17 cellular contexts compared by ENCODE assay signal in the genomic region with DNA sequence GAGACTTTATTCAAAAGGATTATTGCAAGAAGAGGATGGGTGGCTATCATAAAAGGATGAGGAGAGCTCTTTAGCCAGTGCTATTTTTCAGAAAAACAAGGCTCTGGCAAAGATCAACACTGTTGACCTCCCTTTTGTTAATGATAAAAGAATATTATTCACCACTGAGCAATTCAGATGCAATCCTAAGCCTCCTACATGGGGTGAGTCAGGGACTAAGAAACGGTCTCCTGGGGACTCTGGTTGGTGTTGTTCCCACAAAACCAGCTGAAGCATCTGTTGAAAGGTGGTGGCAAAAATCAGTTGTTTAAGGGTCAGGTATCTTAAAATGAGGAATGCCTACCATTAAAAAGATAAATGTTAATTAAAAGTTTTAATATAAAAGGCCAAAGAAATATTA. TPM values are rescaled to one million over a fixed set of nuclear protein-coding genes. Genes with fewer than 3 reads are reported as not detected.
A peak's percentile ranks its signal among the peaks of the same experiment; 100 is the strongest.
DNase-seq lines count a peak whose midpoint lies in the region; ATAC-seq, FAIRE-seq and TF ChIP-seq lines count a peak whose summit lies in the region.
"Had no signal": no experiment of that assay in that cellular context is flagged by ENCODE, and none has a peak within 500 bp of the region (broad histone marks: within the 10 kb centered on the region; RNA-seq: fewer than 3 reads in every experiment).

No MANE protein-coding gene starts in this region.

- ATAC-seq in body of pancreas (no peak), GM18519 (IDR thresholded peaks at IDR 0.05; ENCODE audit: low FRiP score, unreplicated experiment) (no peak)
- ATAC-seq: activated naive CD8-positive, alpha-beta T cell treated with anti-CD3 and anti-CD28 coated beads, Interleukin-2, amount 50 U/mL, for 24 hours had no signal

- H3K9me3 ChIP-seq in body of pancreas = no peaks in the 10 kb centered on the region
- H3K9me3 ChIP-seq: spleen, tibial nerve had no signal

- intact Hi-C loops in body of pancreas (cut with DNase I) = loop anchor here (5.0 kb wide), 1 partner anchor 256 kb away; no protein-coding TSS in a partner anchor

- no peaks in the 10 kb centered on the region for H3K27me3 ChIP-seq in brain microvascular endothelial cell (replicated peaks)
- H3K27me3 ChIP-seq in body of pancreas = no peaks in the 10 kb centered on the region
- H3K27me3 ChIP-seq: spleen, tibial nerve had no signal

- in situ Hi-C loops in ACHN (cut with HindIII; ENCODE audit: low pct_ligation_motif_present, low pct_unique_long_range_greater_than_20kb, low sequenced_read_pairs) (no loop called here), brain microvascular endothelial cell (cut with HindIII; ENCODE audit: low pct_ligation_motif_present, low sequenced_read_pairs) (loop anchor here (25.0 kb wide), 1 partner anchor 211 kb away; no protein-coding TSS in a partner anchor)

- no peak overlapping the region for H3K4me3 ChIP-seq in brain microvascular endothelial cell (ENCODE audit: low read depth, low read length)
- no peak overlapping the region for H3K4me3 ChIP-seq in body of pancreas
- H3K4me3 ChIP-seq: spleen, tibial nerve had no signal

- peak overlapping the region; percentile 69 for H3K27ac ChIP-seq in brain microvascular endothelial cell
- H3K27ac ChIP-seq in body of pancreas = no peak overlapping the region
- H3K27ac ChIP-seq: spleen, tibial nerve had no signal

- H3K36me3 ChIP-seq in brain microvascular endothelial cell (replicated peaks) (no peaks in the 10 kb centered on the region), body of pancreas (replicated peaks in 1 of 2; ENCODE audit: insufficient read depth in 1 of 2, low read depth in 2 of 2) (no peaks in the 10 kb centered on the region)
- H3K36me3 ChIP-seq: spleen, tibial nerve had no signal

- TF ChIP-seq POLR2A in body of pancreas (IDR thresholded peaks at IDR 0.05) = no peak

- DNase-seq in ACHN (peak; percentile 89), HS-27A (ENCODE audit: low read depth) (peak; percentile 27), brain microvascular endothelial cell (peak; percentile 83), iris pigment epithelial cell (ENCODE audit: low read depth) (peak; percentile 92), frontal cortex (ENCODE audit: low spot score in 2 of 2) (no peak), body of pancreas (no peak)
- DNase-seq in stimulated activated CD4-positive, alpha-beta T cell treated with anti-CD3 and anti-CD28 coated beads, Interleukin-2, amount 100 ng/mL, for 48 hours = no peak
- DNase-seq: activated naive CD8-positive, alpha-beta T cell treated with anti-CD3 and anti-CD28 coated beads, Interleukin-2, amount 50 U/mL, for 24 hours; effector CD8-positive, alpha-beta T cell; hippocampal formation; Karpas-422; NCI-H2029 treated with DMSO at 0.1 percent for 48 hours; nephron progenitor cell; spleen had no signal

- FAIRE-seq in frontal cortex (lab: Jason Lieb, UNC) = no peak
- FAIRE-seq: GM19239 had no signal

- TF ChIP-seq CTCF in brain microvascular endothelial cell (IDR thresholded peaks at IDR 0.05; ENCODE audit: low read depth, low read length, missing control alignments) (no peak), body of pancreas (IDR thresholded peaks at IDR 0.05) (no peak)

- 82 to 88% methylated on average over 1 of the region's 1 CpG for WGBS in body of pancreas, 2 donors

- H3K4me1 ChIP-seq in body of pancreas = peaks cover 13% of the 10 kb centered on the region

RNA-seq across cellular contexts. Expression of a gene that starts 7.7 kb away (rescaled TPM):
- total RNA-seq in frontal cortex = 6.9 TPM
- total RNA-seq in body of pancreas = 10 to 100 TPM in 1 of 2 donors, 1 to 10 TPM in 1; 7.3 to 34.2 TPM

RNA-seq across cellular contexts. Expression of a gene that starts 57.0 kb away (rescaled TPM):
- 110 TPM for total RNA-seq in frontal cortex
- 10 to 100 TPM in 1 of 2 donors, 1 to 10 TPM in 1; 7.6 to 13.0 TPM for total RNA-seq in body of pancreas

Comparison
In these comparisons a context has a peak if more than half of its experiments do, and no peak if none do; other contexts are left out.
1. DNase-seq: peak in ACHN (single experiment), HS-27A (single experiment), brain microvascular endothelial cell (single experiment) and iris pigment epithelial cell (single experiment); none in frontal cortex (0 of 2), body of pancreas (0 of 4) and stimulated activated CD4-positive, alpha-beta T cell treated with anti-CD3 and anti-CD28 coated beads, Interleukin-2, amount 100 ng/mL, for 48 hours (0 of 2).